1 cellular context compared by ENCODE assay signal in the genomic region with DNA sequence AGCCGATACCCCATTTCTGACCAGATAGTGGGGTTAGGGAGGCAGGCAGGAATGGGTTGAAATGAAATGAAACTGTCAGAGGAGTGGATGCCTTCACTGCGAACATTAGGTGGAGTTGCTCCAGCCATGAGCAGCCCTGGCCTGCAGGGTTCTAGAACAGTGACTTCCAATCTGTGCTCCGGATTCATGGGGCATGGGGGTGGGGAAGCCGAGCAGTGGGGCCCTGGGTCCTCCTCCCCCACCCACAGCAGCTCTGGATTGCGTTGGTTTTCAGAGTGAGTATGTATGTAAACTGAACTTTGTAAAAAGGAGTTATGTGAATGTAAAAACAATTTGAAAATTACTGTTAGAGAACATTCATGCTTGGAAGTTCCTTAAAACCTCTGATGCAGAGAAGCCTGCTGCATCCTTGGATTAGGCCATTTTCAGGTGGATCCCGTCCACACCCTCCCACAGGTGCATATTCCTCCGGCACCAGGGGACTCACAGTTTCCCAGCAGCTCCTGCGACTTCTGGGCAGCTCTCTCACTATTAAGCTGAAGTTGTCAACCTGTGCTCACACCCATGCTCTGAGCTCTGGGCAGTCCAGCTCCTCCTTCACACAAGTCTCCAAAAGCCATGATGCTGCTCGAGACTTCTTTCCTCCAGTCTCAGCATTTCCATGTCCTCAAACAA.
TF ChIP-seq lines count a peak whose summit lies in the region.

No MANE protein-coding gene starts in this region.

TF ChIP-seq in HepG2, 621 proteins besides CTCF, POLR2A, EP300 and RAD21:
- TF ChIP-seq FIP1L1 (IDR thresholded peaks at IDR 0.05; ENCODE audit: borderline replicate concordance, insufficient read depth, low read depth, low read length) (no peak), ARNT2 (CRISPR knock-in tag; IDR thresholded peaks at IDR 0.05; ENCODE audit: low read depth) (no peak), PLRG1 (conservative IDR thresholded peaks at IDR 0.05) (no peak), DPF2 (CRISPR knock-in tag; IDR thresholded peaks at IDR 0.05; ENCODE audit: borderline replicate concordance, low read depth) (no peak), ZNF326 (CRISPR knock-in tag; IDR thresholded peaks at IDR 0.05; ENCODE audit: borderline replicate concordance) (no peak), GATAD1 (CRISPR knock-in tag; IDR thresholded peaks at IDR 0.05) (no peak), BRD4 (CRISPR knock-in tag; IDR thresholded peaks at IDR 0.05) (no peak), GABPA (IDR thresholded peaks at IDR 0.05; ENCODE audit: low read depth, low read length) (no peak), GABPA (CRISPR knock-in tag; IDR thresholded peaks at IDR 0.05; ENCODE audit: low read depth) (no peak), HNRNPL (IDR thresholded peaks at IDR 0.05; ENCODE audit: low read depth, low read length) (no peak), CHCHD3 (CRISPR knock-in tag; IDR thresholded peaks at IDR 0.05) (no peak), PHF21A (CRISPR knock-in tag; IDR thresholded peaks at IDR 0.05) (no peak), HMG20B (CRISPR knock-in tag; conservative IDR thresholded peaks at IDR 0.05) (no peak), ZNF577 (CRISPR knock-in tag; IDR thresholded peaks at IDR 0.05; ENCODE audit: borderline replicate concordance, low read depth) (no peak)
- TF ChIP-seq, protein P1, sequence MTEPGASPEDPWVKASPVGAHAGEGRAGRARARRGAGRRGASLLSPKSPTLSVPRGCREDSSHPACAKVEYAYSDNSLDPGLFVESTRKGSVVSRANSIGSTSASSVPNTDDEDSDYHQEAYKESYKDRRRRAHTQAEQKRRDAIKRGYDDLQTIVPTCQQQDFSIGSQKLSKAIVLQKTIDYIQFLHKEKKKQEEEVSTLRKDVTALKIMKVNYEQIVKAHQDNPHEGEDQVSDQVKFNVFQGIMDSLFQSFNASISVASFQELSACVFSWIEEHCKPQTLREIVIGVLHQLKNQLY (CRISPR knock-in tag; IDR thresholded peaks at IDR 0.05) = no peak
- TF ChIP-seq, protein P2, sequence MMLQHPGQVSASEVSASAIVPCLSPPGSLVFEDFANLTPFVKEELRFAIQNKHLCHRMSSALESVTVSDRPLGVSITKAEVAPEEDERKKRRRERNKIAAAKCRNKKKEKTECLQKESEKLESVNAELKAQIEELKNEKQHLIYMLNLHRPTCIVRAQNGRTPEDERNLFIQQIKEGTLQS (CRISPR knock-in tag; IDR thresholded peaks at IDR 0.05) = no peak
- TF ChIP-seq, protein P3, sequence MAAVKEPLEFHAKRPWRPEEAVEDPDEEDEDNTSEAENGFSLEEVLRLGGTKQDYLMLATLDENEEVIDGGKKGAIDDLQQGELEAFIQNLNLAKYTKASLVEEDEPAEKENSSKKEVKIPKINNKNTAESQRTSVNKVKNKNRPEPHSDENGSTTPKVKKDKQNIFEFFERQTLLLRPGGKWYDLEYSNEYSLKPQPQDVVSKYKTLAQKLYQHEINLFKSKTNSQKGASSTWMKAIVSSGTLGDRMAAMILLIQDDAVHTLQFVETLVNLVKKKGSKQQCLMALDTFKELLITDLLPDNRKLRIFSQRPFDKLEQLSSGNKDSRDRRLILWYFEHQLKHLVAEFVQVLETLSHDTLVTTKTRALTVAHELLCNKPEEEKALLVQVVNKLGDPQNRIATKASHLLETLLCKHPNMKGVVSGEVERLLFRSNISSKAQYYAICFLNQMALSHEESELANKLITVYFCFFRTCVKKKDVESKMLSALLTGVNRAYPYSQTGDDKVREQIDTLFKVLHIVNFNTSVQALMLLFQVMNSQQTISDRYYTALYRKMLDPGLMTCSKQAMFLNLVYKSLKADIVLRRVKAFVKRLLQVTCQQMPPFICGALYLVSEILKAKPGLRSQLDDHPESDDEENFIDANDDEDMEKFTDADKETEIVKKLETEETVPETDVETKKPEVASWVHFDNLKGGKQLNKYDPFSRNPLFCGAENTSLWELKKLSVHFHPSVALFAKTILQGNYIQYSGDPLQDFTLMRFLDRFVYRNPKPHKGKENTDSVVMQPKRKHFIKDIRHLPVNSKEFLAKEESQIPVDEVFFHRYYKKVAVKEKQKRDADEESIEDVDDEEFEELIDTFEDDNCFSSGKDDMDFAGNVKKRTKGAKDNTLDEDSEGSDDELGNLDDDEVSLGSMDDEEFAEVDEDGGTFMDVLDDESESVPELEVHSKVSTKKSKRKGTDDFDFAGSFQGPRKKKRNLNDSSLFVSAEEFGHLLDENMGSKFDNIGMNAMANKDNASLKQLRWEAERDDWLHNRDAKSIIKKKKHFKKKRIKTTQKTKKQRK (IDR thresholded peaks at IDR 0.05; ENCODE audit: low read length) = no peak
- TF ChIP-seq, protein P4, sequence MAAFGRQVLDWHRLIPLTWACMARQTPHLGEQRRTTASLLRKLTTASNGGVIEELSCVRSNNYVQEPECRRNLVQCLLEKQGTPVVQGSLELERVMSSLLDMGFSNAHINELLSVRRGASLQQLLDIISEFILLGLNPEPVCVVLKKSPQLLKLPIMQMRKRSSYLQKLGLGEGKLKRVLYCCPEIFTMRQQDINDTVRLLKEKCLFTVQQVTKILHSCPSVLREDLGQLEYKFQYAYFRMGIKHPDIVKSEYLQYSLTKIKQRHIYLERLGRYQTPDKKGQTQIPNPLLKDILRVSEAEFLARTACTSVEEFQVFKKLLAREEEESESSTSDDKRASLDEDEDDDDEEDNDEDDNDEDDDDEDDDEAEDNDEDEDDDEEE (CRISPR knock-in tag; IDR thresholded peaks at IDR 0.05) = no peak
- TF ChIP-seq, protein P5, sequence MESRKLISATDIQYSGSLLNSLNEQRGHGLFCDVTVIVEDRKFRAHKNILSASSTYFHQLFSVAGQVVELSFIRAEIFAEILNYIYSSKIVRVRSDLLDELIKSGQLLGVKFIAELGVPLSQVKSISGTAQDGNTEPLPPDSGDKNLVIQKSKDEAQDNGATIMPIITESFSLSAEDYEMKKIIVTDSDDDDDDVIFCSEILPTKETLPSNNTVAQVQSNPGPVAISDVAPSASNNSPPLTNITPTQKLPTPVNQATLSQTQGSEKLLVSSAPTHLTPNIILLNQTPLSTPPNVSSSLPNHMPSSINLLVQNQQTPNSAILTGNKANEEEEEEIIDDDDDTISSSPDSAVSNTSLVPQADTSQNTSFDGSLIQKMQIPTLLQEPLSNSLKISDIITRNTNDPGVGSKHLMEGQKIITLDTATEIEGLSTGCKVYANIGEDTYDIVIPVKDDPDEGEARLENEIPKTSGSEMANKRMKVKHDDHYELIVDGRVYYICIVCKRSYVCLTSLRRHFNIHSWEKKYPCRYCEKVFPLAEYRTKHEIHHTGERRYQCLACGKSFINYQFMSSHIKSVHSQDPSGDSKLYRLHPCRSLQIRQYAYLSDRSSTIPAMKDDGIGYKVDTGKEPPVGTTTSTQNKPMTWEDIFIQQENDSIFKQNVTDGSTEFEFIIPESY (CRISPR knock-in tag; IDR thresholded peaks at IDR 0.05) = no peak
TF ChIP-seq in HepG2: peak in this region for 0.
